ENCODE assay signal across 8 cellular contexts in the genomic region with DNA sequence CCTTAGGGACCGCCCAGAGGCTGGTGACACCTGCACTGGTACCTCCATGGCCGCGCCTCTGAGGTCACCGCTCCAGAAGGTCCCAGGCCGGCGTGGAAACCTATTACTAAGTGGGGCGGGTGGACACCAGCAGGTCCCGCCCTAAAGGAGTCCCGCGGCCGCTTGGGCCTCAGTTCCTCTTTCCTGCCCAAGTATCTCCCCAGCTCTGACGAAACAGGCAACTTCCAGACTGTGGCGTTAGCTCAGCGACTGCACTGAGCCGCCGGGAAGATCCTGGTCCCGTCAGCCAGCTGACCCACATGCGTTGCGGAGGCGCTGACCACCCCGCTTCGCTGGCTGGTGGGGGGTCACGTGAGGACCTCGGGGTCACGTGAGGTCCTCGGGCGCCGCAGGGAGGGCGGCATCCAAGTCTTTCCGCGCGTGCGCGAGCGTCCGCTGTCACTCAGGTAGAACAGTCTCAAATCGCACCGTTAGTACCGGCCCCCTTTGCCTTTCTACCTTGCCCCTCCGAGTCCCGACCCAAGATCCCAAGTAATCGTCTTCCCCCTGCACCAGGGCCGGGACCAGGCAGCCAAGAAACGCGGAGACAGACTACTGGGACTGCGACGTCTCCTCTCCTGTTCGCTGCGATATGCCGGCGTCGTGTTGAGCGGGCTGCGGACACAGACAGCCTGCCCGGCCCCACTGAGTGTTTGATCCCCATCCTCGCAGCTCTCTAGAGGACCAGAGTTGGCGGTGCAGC. TPM values are rescaled to one million over a fixed set of nuclear protein-coding genes. Genes with fewer than 3 reads are reported as not detected.
A peak's percentile ranks its signal among the peaks of the same experiment; 100 is the strongest.
DNase-seq lines count a peak whose midpoint lies in the region; ATAC-seq, FAIRE-seq and TF ChIP-seq lines count a peak whose summit lies in the region.

No MANE protein-coding gene starts in this region.

- H3K4me1 ChIP-seq in H1 (replicated peaks in 1 of 4; ENCODE audit: control insufficient read depth in 3 of 4, insufficient read depth in 4 of 4, low read length in 3 of 4) = peaks cover 0 to 6% (median 2%) of the 10 kb centered on the region in 4 experiments; a peak in 3 of 7 replicates

- H3K56ac ChIP-seq in H1 (replicated peaks; ENCODE audit: insufficient read length, low read depth, low read length) = no peak overlapping the region

- H2BK15ac ChIP-seq in H1 (ENCODE audit: low read length) = no peak overlapping the region

- DNase-seq in AG04449 (ENCODE audit: low read depth, low spot score) (no peak), NCI-H69 (lab: John Stamatoyannopoulos, UW) (peak; percentile 86), H1 (ENCODE audit: low read depth in 1 of 2, low spot score in 2 of 2) (peak; percentile 94), mesothelial cell of epicardium (ENCODE audit: low spot score in 2 of 2, unreplicated experiment in 2 of 2) (peak in 1 of 2 experiments; percentile 65)
- peak; percentile 64 to 65 for DNase-seq in activated CD8-positive, alpha-beta memory T cell treated with anti-CD3 and anti-CD28 coated beads for 1 hour (ENCODE audit: extremely low read depth in 1 of 2, low read depth in 1 of 2)
- DNase-seq in stimulated activated CD8-positive, alpha-beta memory T cell treated with anti-CD3 and anti-CD28 coated beads, Interleukin-4, amount 100 ng/mL, for 1 hour (ENCODE audit: low read depth in 2 of 2, low spot score in 1 of 2) = peak; percentile 54 to 63

- no peaks in the 10 kb centered on the region for H3K79me2 ChIP-seq in H1 (ENCODE audit: control insufficient read depth in 1 of 2, insufficient read depth in 2 of 2, low read length in 2 of 2)

- H3K27me3 ChIP-seq in H1 (replicated peaks in 1 of 4; ENCODE audit: control insufficient read depth in 3 of 4, extremely low read depth in 1 of 4, insufficient read depth in 3 of 4, low read length in 3 of 4) = no peaks in the 10 kb centered on the region

- CTCF ChIA-PET in AG04449 (lab: Yijun Ruan, JAX) = interaction anchor here (1.3 to 1.7 kb wide), 2 partner anchors 21 to 37 kb away, joined by 4 to 6 read pairs; no protein-coding TSS in a partner anchor
- CTCF ChIA-PET in H1 (lab: Charles Lee; ENCODE audit: partially characterized antibody) = interaction anchor here (0.6 to 1.0 kb wide), 3 partner anchors 14 to 37 kb away, joined by 3 to 4 read pairs (median 4); no protein-coding TSS in a partner anchor

- no peaks in the 10 kb centered on the region for H3K9me3 ChIP-seq in H1 (ENCODE audit: insufficient read depth in 2 of 2, low read depth in 1 of 2, low read length in 1 of 2)

- TF ChIP-seq POLR2A in H1 (IDR thresholded peaks at IDR 0.05; ENCODE audit: control extremely low read depth in 1 of 2, low read depth in 2 of 2, low read length in 2 of 2) = peak; percentile 92 to 94

- TF ChIP-seq CTCF in AG04449 (IDR thresholded peaks at IDR 0.05; ENCODE audit: insufficient read depth, low read length, missing control alignments) = no peak
- TF ChIP-seq CTCF in H1 (IDR thresholded peaks at IDR 0.05; ENCODE audit: control extremely low read depth in 1 of 3, insufficient read depth in 1 of 3, low read depth in 1 of 3, low read length in 3 of 3) = no peak; a peak in 1 of 4 replicates
- no peak for TF ChIP-seq CTCF in mesothelial cell of epicardium (IDR thresholded peaks at IDR 0.05; ENCODE audit: unreplicated experiment)

- peak overlapping the region; percentile 69 for H3K4me3 ChIP-seq in AG04449 (ENCODE audit: low read depth, low read length)
- H3K4me3 ChIP-seq in H1 (ENCODE audit: extremely low read depth in 1 of 4, insufficient read depth in 2 of 4, low read depth in 3 of 4, low read length in 4 of 4) = peak overlapping the region; percentile 48 to 68 (median 62)

- peak overlapping the region; percentile 88; the same call in 1 of the 2 replicates for H3K18ac ChIP-seq in H1 (ENCODE audit: extremely low read depth, low read length)

- H3K4me2 ChIP-seq in H1 (ENCODE audit: insufficient read depth in 1 of 2, low read depth in 2 of 2, low read length in 2 of 2) = peak overlapping the region; percentile 69 to 92

- H3K14ac ChIP-seq in H1 (ENCODE audit: insufficient read length) = no peak overlapping the region

- H3K9me3 Mint-ChIP-seq in mesothelial cell of epicardium = peaks cover 4% of the 10 kb centered on the region

- POLR2A ChIA-PET in AG04449 (lab: Yijun Ruan, JAX) = no interaction called here
- POLR2A ChIA-PET in H1 (lab: Charles Lee; ENCODE audit: partially characterized antibody) = interaction anchor here (0.8 to 2.8 kb wide), 16 partner anchors 10 to 291 kb away, joined by 3 to 18 read pairs (median 3); a partner anchor contains a TSS

- H3K27ac ChIP-seq in H1 (ENCODE audit: low read depth, low read length) = peak overlapping the region; percentile 85; the same call in 1 of the 2 replicates

- peak overlapping the region; percentile 16 for H3K4ac ChIP-seq in H1 (replicated peaks; ENCODE audit: insufficient read length, low read depth, low read length)

- FAIRE-seq in H1 (lab: Jason Lieb, UNC) = no peak

- peak overlapping the region; percentile 90; the same call in 1 of the 2 replicates for H2AFZ ChIP-seq in H1 (ENCODE audit: low read length)

- H3K79me1 ChIP-seq in H1 (ENCODE audit: low read depth, low read length) = no peaks in the 10 kb centered on the region

- TF ChIP-seq RAD21 in H1 (IDR thresholded peaks at IDR 0.05 in 1 of 2, conservative IDR thresholded peaks at IDR 0.05 in 1 of 2; ENCODE audit: low read depth in 2 of 2, low read length in 2 of 2) = no peak; a peak in 1 of 4 replicates

- peak overlapping the region; percentile 37 to 74 (median 70) for H3K9ac ChIP-seq in H1 (replicated peaks in 1 of 4; ENCODE audit: extremely low read depth in 1 of 4, low read depth in 3 of 4, low read length in 3 of 4)

- no peak overlapping the region for H2BK120ac ChIP-seq in H1 (replicated peaks; ENCODE audit: low read depth, low read length)

- peak overlapping the region; percentile 93 for H3K27ac Mint-ChIP-seq in mesothelial cell of epicardium

- TF ChIP-seq EP300 in H1 (IDR thresholded peaks at IDR 0.05; ENCODE audit: borderline replicate concordance in 1 of 2, low read depth in 2 of 2, low read length in 2 of 2) = 0 out of 3 replicates have a peak, but pooled peaks of 1 of the 2 experiments have one; percentile 38

- H2BK5ac ChIP-seq in H1 (ENCODE audit: low read depth, low read length) = peak overlapping the region; percentile 79

- peak overlapping the region; percentile 29 for H4K91ac ChIP-seq in H1 (replicated peaks; ENCODE audit: insufficient read length, low read length)

- H3K23me2 ChIP-seq in H1 (ENCODE audit: low read depth, low read length) = peaks cover 11% of the 10 kb centered on the region

- H4K5ac ChIP-seq in H1 (ENCODE audit: insufficient read length, low read depth, low read length) = peak overlapping the region; percentile 44

- H3K36me3 ChIP-seq in H1 (ENCODE audit: control insufficient read depth in 2 of 4, insufficient read depth in 4 of 4, low read length in 3 of 4) = no peaks in the 10 kb centered on the region

- no peaks in the 10 kb centered on the region for H3K27me3 Mint-ChIP-seq in mesothelial cell of epicardium (ENCODE audit: low read depth)

- peak overlapping the region; percentile 72; the same call in 1 of the 2 replicates for H4K8ac ChIP-seq in H1 (ENCODE audit: extremely low read depth, insufficient read depth, low read length)

- WGBS in H1 (ENCODE audit: extremely low coverage in 1 of 2, insufficient coverage in 1 of 2, insufficient read length in 1 of 2, insufficient replicate concordance in 2 of 2, low coverage in 1 of 2, low lambda C conversion rate in 2 of 2, missing lambda C conversion rate in 1 of 2), 2 experiments = 1% methylated on average over 57 of the region's 57 CpGs; no CpG with 5 or more reads in 1 of the 2 experiments

- peaks cover 4% of the 10 kb centered on the region for H3K4me1 Mint-ChIP-seq in mesothelial cell of epicardium

- no peak overlapping the region for H2BK20ac ChIP-seq in H1 (ENCODE audit: low read length)

- H3K36me3 Mint-ChIP-seq in mesothelial cell of epicardium = peaks cover 3% of the 10 kb centered on the region

- peak; percentile 76 for ATAC-seq in GM19043 (IDR thresholded peaks at IDR 0.05; ENCODE audit: low read depth, unreplicated experiment)
- peak; percentile 76 for ATAC-seq in HG03378 (IDR thresholded peaks at IDR 0.05; ENCODE audit: unreplicated experiment)

- H3K23ac ChIP-seq in H1 (ENCODE audit: insufficient read length) = no peak overlapping the region

- no peaks in the 10 kb centered on the region for H4K20me1 ChIP-seq in H1 (replicated peaks in 1 of 2; ENCODE audit: control insufficient read depth in 1 of 2, insufficient read depth in 2 of 2, low read length in 2 of 2)

- H3K4me3 Mint-ChIP-seq in mesothelial cell of epicardium = peak overlapping the region; percentile 85

- no peak overlapping the region for H2AK5ac ChIP-seq in H1 (ENCODE audit: low read depth, low read length)

- 0 out of 2 replicates have a peak overlapping the region, but pooled peaks have one; percentile 35 for H2BK12ac ChIP-seq in H1 (ENCODE audit: low read depth, low read length)

TF ChIP-seq in H1, 55 proteins besides CTCF, POLR2A, EP300 and RAD21 (continues in another document):
- TF ChIP-seq SIX5 (IDR thresholded peaks at IDR 0.05; ENCODE audit: low read depth, low read length) (no peak), JUN (IDR thresholded peaks at IDR 0.05; ENCODE audit: low read depth, low read length) (no peak), YY1 (IDR thresholded peaks at IDR 0.05; ENCODE audit: low read depth, low read length) (no peak), KDM1A (IDR thresholded peaks at IDR 0.05; ENCODE audit: borderline replicate concordance, low read length) (no peak)

RNA-seq across cellular contexts. Expression of a gene that starts 53.7 kb away (rescaled TPM):
- total RNA-seq in H1 (2021; fragmentation: NEBNext Ultra II Directional; extraction: Animal tissue kit (Norgen Biotek cat#: 25700)) = 25.0 and 26.1 TPM in 2 replicates
- polyA plus RNA-seq in H1 (2011; rRNA removed) = 13.0 and 13.2 TPM in 2 replicates
- 19.2 TPM for polyA plus RNA-seq in H1 (2011; cell fraction: cytosol; rRNA removed)
- 30.3 TPM for polyA plus RNA-seq in H1 (2011; cell fraction: nucleus; rRNA removed)
- polyA plus RNA-seq in H1 (2012, experiment 1 of 2) = 17.0 to 20.3 TPM (median 19.7 TPM) in 4 replicates
- polyA plus RNA-seq in H1 (2012, experiment 2 of 2) = 1.2 TPM
- polyA plus RNA-seq in H1 (2013, experiment 1 of 2) = 11.8 TPM
- polyA plus RNA-seq in H1 (2013, experiment 2 of 2) = 9.9 TPM
- polyA minus RNA-seq in H1 (2011; rRNA and poly(A)+ RNA removed) = 85.8 and 95.2 TPM in 2 replicates
- polyA minus RNA-seq in H1 (2011; cell fraction: cytosol; rRNA and poly(A)+ RNA removed) = 24.4 TPM
- 198 TPM for polyA minus RNA-seq in H1 (2011; cell fraction: nucleus; rRNA and poly(A)+ RNA removed)
- total RNA-seq in mesothelial cell of epicardium = 25.4 to 26.8 TPM (median 25.7 TPM) in 3 replicates

RNA-seq across cellular contexts. Expression of a gene that starts 58.5 kb away (rescaled TPM):
- 89.9 and 101 TPM in 2 replicates for total RNA-seq in H1 (2021; fragmentation: NEBNext Ultra II Directional; extraction: Animal tissue kit (Norgen Biotek cat#: 25700))
- 44.9 and 48.8 TPM in 2 replicates for polyA plus RNA-seq in H1 (2011; rRNA removed)
- 57.9 TPM for polyA plus RNA-seq in H1 (2011; cell fraction: cytosol; rRNA removed)
- polyA plus RNA-seq in H1 (2011; cell fraction: nucleus; rRNA removed) = 196 TPM
- polyA plus RNA-seq in H1 (2012, experiment 1 of 2) = 72.3 to 99.1 TPM (median 81.2 TPM) in 4 replicates
- polyA plus RNA-seq in H1 (2012, experiment 2 of 2) = 26.6 TPM
- polyA plus RNA-seq in H1 (2013, experiment 1 of 2) = 140 TPM
- polyA plus RNA-seq in H1 (2013, experiment 2 of 2) = 134 TPM
- polyA minus RNA-seq in H1 (2011; rRNA and poly(A)+ RNA removed) = 132 and 150 TPM in 2 replicates
- 40.8 TPM for polyA minus RNA-seq in H1 (2011; cell fraction: cytosol; rRNA and poly(A)+ RNA removed)
- polyA minus RNA-seq in H1 (2011; cell fraction: nucleus; rRNA and poly(A)+ RNA removed) = 84.3 TPM
- total RNA-seq in mesothelial cell of epicardium = 1.0 to 2.0 TPM (median 1.5 TPM) in 3 replicates

Comparison
In these comparisons a context has a peak if more than half of its experiments do, and no peak if none do; other contexts are left out.
1. RNA of a gene that starts 58.5 kb away (total RNA-seq): 89.9 to 101 TPM in H1; 1.0 to 2.0 TPM in mesothelial cell of epicardium; every median in the first group is over 10 times any median in the second.